ENCODE assay signal across 15 cellular contexts in the genomic region with DNA sequence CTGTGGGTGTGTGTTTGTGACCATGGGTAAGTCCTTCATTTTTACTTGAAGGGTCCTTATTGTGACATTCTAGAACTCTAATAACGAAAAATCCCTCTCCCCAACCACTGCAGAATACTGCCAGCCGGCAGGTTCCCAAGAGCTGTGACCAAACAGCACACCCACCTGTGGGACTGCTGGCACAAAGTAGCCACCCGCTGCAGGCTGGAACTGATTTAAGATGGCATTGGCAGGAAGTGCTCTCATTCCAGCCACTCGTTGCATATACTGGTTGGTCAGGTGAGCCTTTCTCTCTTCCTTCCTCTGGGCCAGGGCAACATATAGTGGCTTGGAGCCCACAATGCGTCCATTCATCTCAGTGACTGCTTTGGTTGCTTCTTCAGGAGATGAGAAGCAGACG.
"Had no signal": no experiment of that assay in that cellular context is flagged by ENCODE, and none has a peak within 500 bp of the region (broad histone marks: within the 10 kb centered on the region; RNA-seq: fewer than 3 reads in every experiment).

No MANE protein-coding gene starts in this region.

- H3K9me3 ChIP-seq: heart left ventricle, mucosa of descending colon, ovary, right atrium auricular region had no signal

- H3K27ac ChIP-seq: heart left ventricle, ovary, right atrium auricular region had no signal

- H3K27me3 ChIP-seq: dorsolateral prefrontal cortex, heart left ventricle, ovary, right atrium auricular region had no signal

- ATAC-seq: esophagus mucosa, mucosa of descending colon, natural killer cell had no signal

- H3K4me3 ChIP-seq: dorsolateral prefrontal cortex, heart left ventricle, mucosa of descending colon, ovary, right atrium auricular region had no signal

- FAIRE-seq: frontal cortex, small intestine had no signal

- H3K36me3 ChIP-seq: ovary had no signal

- DNase-seq: cortex of kidney; effector CD8-positive, alpha-beta T cell; hippocampal formation; mucosa of descending colon; natural killer cell; ovary; small intestine; stimulated activated CD4-positive, alpha-beta T cell treated with anti-CD3 and anti-CD28 coated beads, Interleukin-12 subunit alpha, Interleukin-12 subunit beta, amount 100 ng/mL, for 4 hours; stimulated activated naive CD4-positive, alpha-beta T cell treated with Interleukin-2 at 50 U/mL for 16 hours; trophoblast cell had no signal
